11 cellular contexts compared by ENCODE assay signal in genomic region chr17:42526031-42526444, GRCh38. TPM values are rescaled to one million over a fixed set of nuclear protein-coding genes. Genes with fewer than 3 reads are reported as not detected.
DNase-seq lines count a peak whose midpoint lies in the region; ATAC-seq and TF ChIP-seq lines count a peak whose summit lies in the region.
"Had no signal": no experiment of that assay in that cellular context is flagged by ENCODE, and none has a peak within 500 bp of the region (broad histone marks: within the 10 kb centered on the region; RNA-seq: fewer than 3 reads in every experiment).

No MANE protein-coding gene starts in this region.

- ATAC-seq in GM19455 (IDR thresholded peaks at IDR 0.05; ENCODE audit: unreplicated experiment), result no peak
- ATAC-seq in GM21529 (IDR thresholded peaks at IDR 0.05; ENCODE audit: unreplicated experiment), result no peak
- ATAC-seq: stimulated activated memory B cell treated with anti-CD40 and anti-IgM and Interleukin-4, amounts not matched to agents 10 μg/mL and 1 μg/mL and 100 μg/mL, for 72 hours had no signal

- H3K27me3 ChIP-seq in AG04450 (ENCODE audit: control insufficient read depth, insufficient read depth, low read length) (no peaks in the 10 kb centered on the region), osteoblast (ENCODE audit: insufficient read depth, low read length) (no peaks in the 10 kb centered on the region)

- H3K36me3 ChIP-seq in osteoblast (ENCODE audit: insufficient read depth, low read length), result no peaks in the 10 kb centered on the region

- H3K4me3 ChIP-seq in AG04450 (ENCODE audit: low read depth, low read length) (no peak overlapping the region), foreskin fibroblast (ENCODE audit: low read depth in 1 of 2, low read length in 2 of 2) (no peak overlapping the region), osteoblast (ENCODE audit: insufficient read depth, low read length) (no peak overlapping the region)

- no peak overlapping the region for H2AFZ ChIP-seq in osteoblast (ENCODE audit: low read length)

- peaks cover 48% of the 10 kb centered on the region for H3K4me1 ChIP-seq in osteoblast (ENCODE audit: insufficient read depth, low read length)

- no peaks in the 10 kb centered on the region for H4K20me1 ChIP-seq in osteoblast (ENCODE audit: insufficient read depth, low read length)

- CTCF ChIA-PET in AG04450 (lab: Charles Lee), result interaction anchor here (2.2 kb wide), 1 partner anchor 201 kb away, joined by 16 read pairs; no protein-coding TSS in a partner anchor

- DNase-seq in AG04450 (ENCODE audit: low read depth, low spot score) (no peak), UCSD-AML1 (lab: John Stamatoyannopoulos, UW; ENCODE audit: unreplicated experiment) (peak; percentile 23), foreskin fibroblast (peak; percentile 65 to 77), osteoblast (ENCODE audit: insufficient read length, low spot score, missing footprints) (peak; percentile 84), occipital lobe (lab: John Stamatoyannopoulos, UW) (no peak)
- no peak for DNase-seq in activated CD4-positive, alpha-beta T cell treated with anti-CD3 and anti-CD28 coated beads, Interleukin-2, amount 50 U/mL, for 48 hours
- DNase-seq: activated B cell treated with CpG ODN at 0.5 μM for 24 hours, hypothalamus had no signal

- POLR2A ChIA-PET in AG04450 (lab: Yijun Ruan, JAX), result interaction anchor here (1.4 kb wide), 1 partner anchor 103 kb away, joined by 5 read pairs; the partner anchor contains the start of gene CAVIN1

- no peaks in the 10 kb centered on the region for H3K79me2 ChIP-seq in osteoblast (ENCODE audit: insufficient read depth, low read length)

- peak overlapping the region; percentile 11 for H3K4me2 ChIP-seq in osteoblast (ENCODE audit: insufficient read depth, low read length)

- H3K9me3 ChIP-seq in AG04450 (ENCODE audit: control insufficient read depth, insufficient read depth, low read length), result no peaks in the 10 kb centered on the region
- no peaks in the 10 kb centered on the region for H3K9me3 ChIP-seq in osteoblast (ENCODE audit: low read depth, low read length)

- H3K27ac ChIP-seq in AG04450 (ENCODE audit: low read depth, low read length) (peak overlapping the region; percentile 47), osteoblast (ENCODE audit: low read depth, low read length) (peak overlapping the region; percentile 57)

- no peak for TF ChIP-seq CTCF in AG04450 (IDR thresholded peaks at IDR 0.05; ENCODE audit: low read depth, low read length)
- TF ChIP-seq CTCF in foreskin fibroblast (IDR thresholded peaks at IDR 0.05; ENCODE audit: low read depth, low read length), result no peak
- no peak for TF ChIP-seq CTCF in osteoblast (IDR thresholded peaks at IDR 0.05; ENCODE audit: extremely low read depth, low read depth, low read length)

RNA-seq across cellular contexts. Expression of gene NAGLU, which starts 10.0 kb away (rescaled TPM):
- polyA plus RNA-seq in AG04450 (2011; rRNA removed), result 11.9 and 17.2 TPM in 2 replicates
- polyA minus RNA-seq in AG04450 (2011; rRNA and poly(A)+ RNA removed), result 9.9 and 16.9 TPM in 2 replicates
- total RNA-seq in osteoblast (91.6 and 99.0 TPM in 2 replicates), occipital lobe (8.6 TPM)

RNA-seq across cellular contexts. Expression of gene HSD17B1, which starts 26.7 kb away (rescaled TPM):
- 0.87 and 1.4 TPM in 2 replicates for polyA plus RNA-seq in AG04450 (2011; rRNA removed)
- polyA minus RNA-seq in AG04450 (2011; rRNA and poly(A)+ RNA removed), result 0.41 and 0.48 TPM in 2 replicates
- total RNA-seq in osteoblast (1.1 and 1.5 TPM in 2 replicates), occipital lobe (0.62 TPM)

RNA-seq across cellular contexts. Expression of gene COASY, which starts 35.9 kb away (rescaled TPM):
- 29.4 and 36.8 TPM in 2 replicates for polyA plus RNA-seq in AG04450 (2011; rRNA removed)
- 31.4 and 32.0 TPM in 2 replicates for polyA minus RNA-seq in AG04450 (2011; rRNA and poly(A)+ RNA removed)
- total RNA-seq in osteoblast (13.0 and 13.4 TPM in 2 replicates), occipital lobe (3.6 TPM)

RNA-seq across cellular contexts. Expression of gene MLX, which starts 40.9 kb away (rescaled TPM):
- 35.4 and 38.2 TPM in 2 replicates for polyA plus RNA-seq in AG04450 (2011; rRNA removed)
- polyA minus RNA-seq in AG04450 (2011; rRNA and poly(A)+ RNA removed), result 39.0 and 39.7 TPM in 2 replicates
- 43.4 and 44.8 TPM in 2 replicates for total RNA-seq in osteoblast
- total RNA-seq in occipital lobe, result 25.1 TPM

RNA-seq across cellular contexts. Expression of gene PSMC3IP, which starts 51.5 kb away (rescaled TPM):
- polyA plus RNA-seq in AG04450 (2011; rRNA removed), result 3.0 and 5.1 TPM in 2 replicates
- polyA minus RNA-seq in AG04450 (2011; rRNA and poly(A)+ RNA removed), result 2.2 and 5.3 TPM in 2 replicates
- total RNA-seq in osteoblast (1.8 TPM in 2 replicates), occipital lobe (6.6 TPM)

Comparison
In these comparisons a context has a peak if more than half of its experiments do, and no peak if none do; other contexts are left out.
1. DNase-seq: peak in UCSD-AML1 (single experiment), foreskin fibroblast (2 of 2) and osteoblast (single experiment); none in AG04450 (single experiment), activated CD4-positive, alpha-beta T cell treated with anti-CD3 and anti-CD28 coated beads, Interleukin-2, amount 50 U/mL, for 48 hours (0 of 2) and occipital lobe (single experiment).